Comparison of ENCODE assay signal across 23 cellular contexts in the genomic region with DNA sequence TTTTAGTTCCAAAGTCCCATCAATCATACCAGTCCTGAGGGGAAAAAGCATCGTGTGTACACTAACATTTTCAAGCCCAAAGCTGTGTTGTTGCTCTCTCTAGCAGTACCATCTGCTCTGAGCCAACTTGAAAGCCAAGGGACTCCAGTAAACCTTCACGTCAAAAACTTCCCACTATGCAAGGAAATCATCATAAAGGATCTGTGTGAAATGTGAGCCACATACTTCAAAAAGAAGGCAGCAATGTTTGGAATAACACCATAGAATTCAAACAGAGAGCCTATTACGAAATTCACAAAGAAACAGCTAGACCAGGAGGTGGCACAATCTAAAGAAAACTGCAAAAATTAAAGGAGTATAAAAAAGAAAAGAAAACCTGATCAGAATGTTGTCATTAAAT.
DNase-seq lines count a peak whose midpoint lies in the region; ATAC-seq, FAIRE-seq and TF ChIP-seq lines count a peak whose summit lies in the region.
"Had no signal": no experiment of that assay in that cellular context is flagged by ENCODE, and none has a peak within 500 bp of the region (broad histone marks: within the 10 kb centered on the region; RNA-seq: fewer than 3 reads in every experiment).

No MANE protein-coding gene starts in this region.

- TF ChIP-seq CTCF in astrocyte (IDR thresholded peaks at IDR 0.05; ENCODE audit: insufficient read depth, low read depth, low read length) (no peak), type B pancreatic cell (conservative IDR thresholded peaks at IDR 0.05) (no peak), GM20000 (IDR thresholded peaks at IDR 0.05; ENCODE audit: extremely low read depth, missing control alignments) (no peak)

- 17% methylated on average over 3 of the region's 3 CpGs for whole genome bisulfite sequencing in right cardiac atrium

- H3K27me3 Mint-ChIP-seq in astrocyte (ENCODE audit: low read depth, unreplicated experiment) (no peaks in the 10 kb centered on the region), type B pancreatic cell (no peaks in the 10 kb centered on the region)
- H3K27me3 Mint-ChIP-seq: activated CD4-positive, alpha-beta memory T cell treated with anti-CD3 and anti-CD28 coated beads for 36 hours; naive thymus-derived CD4-positive, alpha-beta T cell had no signal

- H3K79me2 ChIP-seq in astrocyte (ENCODE audit: insufficient read depth, low read length) = no peaks in the 10 kb centered on the region
- H3K79me2 ChIP-seq: hepatocyte had no signal

- peak overlapping the region; percentile 23 for H2AFZ ChIP-seq in astrocyte (ENCODE audit: low read depth, low read length)
- H2AFZ ChIP-seq: hepatocyte had no signal

- no peaks in the 10 kb centered on the region for H3K4me1 ChIP-seq in right cardiac atrium (ENCODE audit: control insufficient read depth, insufficient read depth, low read length)
- H3K4me1 ChIP-seq in astrocyte (ENCODE audit: insufficient read depth, low read length) = no peaks in the 10 kb centered on the region
- H3K4me1 ChIP-seq: SJCRH30 had no signal

- H3K9ac ChIP-seq in astrocyte (ENCODE audit: low read length) = no peak overlapping the region

- H3K36me3 ChIP-seq in astrocyte (ENCODE audit: insufficient read depth, low read length) = no peaks in the 10 kb centered on the region
- H3K36me3 ChIP-seq: SJCRH30 had no signal

- H4K20me1 ChIP-seq in astrocyte (ENCODE audit: insufficient read depth, low read length) = no peaks in the 10 kb centered on the region

- DNase-seq in right cardiac atrium = no peak
- DNase-seq in left ventricle myocardium superior = no peak
- no peak for DNase-seq in astrocyte (ENCODE audit: low read depth)
- peak; percentile 5 for DNase-seq in iris pigment epithelial cell (ENCODE audit: low read depth)
- no peak for DNase-seq in type B pancreatic cell (ENCODE audit: extremely low spot score, unreplicated experiment)
- no peak for DNase-seq in GM20000 (ENCODE audit: low spot score)
- DNase-seq in DMS153 (lab: John Stamatoyannopoulos, UW) = no peak
- DNase-seq: activated CD4-positive, alpha-beta memory T cell treated with anti-CD3 and anti-CD28 coated beads for 36 hours; activated naive CD4-positive, alpha-beta T cell treated with Interleukin-2 at 50 U/mL for 16 hours; activated T-cell treated with anti-CD3 and anti-CD28 coated beads for 4 hours; aorta; DMS53; naive thymus-derived CD4-positive, alpha-beta T cell; NCI-H2029; NCI-H774; posterior cingulate gyrus; small intestine; stimulated activated CD8-positive, alpha-beta memory T cell treated with anti-CD3 and anti-CD28 coated beads, Interleukin-4, amount 100 ng/mL, for 48 hours had no signal

- H3K4me3 ChIP-seq in right cardiac atrium (ENCODE audit: low read length) (peak overlapping the region; percentile 6), astrocyte (ENCODE audit: insufficient read depth, low read depth, low read length) (no peak overlapping the region)
- H3K4me3 ChIP-seq: hepatocyte, SJCRH30 had no signal

- ATAC-seq in right cardiac atrium (no peak), left ventricle myocardium superior (no peak), GM21360 (IDR thresholded peaks at IDR 0.05; ENCODE audit: unreplicated experiment) (no peak)
- ATAC-seq: naive thymus-derived CD4-positive, alpha-beta T cell had no signal

- no peaks in the 10 kb centered on the region for H3K27me3 ChIP-seq in right cardiac atrium (ENCODE audit: control insufficient read depth, insufficient read depth)
- no peaks in the 10 kb centered on the region for H3K27me3 ChIP-seq in astrocyte (ENCODE audit: insufficient read depth, low read length)
- H3K27me3 ChIP-seq: hepatocyte, SJCRH30 had no signal

- no peak for FAIRE-seq in astrocyte (lab: Jason Lieb, UNC)
- FAIRE-seq: keratinocyte had no signal

- H3K9me3 Mint-ChIP-seq in astrocyte (ENCODE audit: unreplicated experiment) = no peaks in the 10 kb centered on the region
- H3K9me3 Mint-ChIP-seq in type B pancreatic cell = no peaks in the 10 kb centered on the region
- H3K9me3 Mint-ChIP-seq: T-helper 1 cell treated with Interleukin-12 subunit alpha and Interleukin-12 subunit beta and Interleukin-4 antibody, amounts not matched to agents 30 μg/mL and 1 μg/mL, for 36 hours had no signal

- H3K27ac ChIP-seq in right cardiac atrium (ENCODE audit: low read length) = no peak overlapping the region
- H3K27ac ChIP-seq in astrocyte (ENCODE audit: low read depth, low read length) = no peak overlapping the region
- H3K27ac ChIP-seq: hepatocyte, SJCRH30 had no signal

- intact Hi-C loops in right cardiac atrium (cut with DNase I) (no loop called here), left ventricle myocardium superior (cut with micrococcal nuclease) (no loop called here)

- H3K36me3 Mint-ChIP-seq in astrocyte (ENCODE audit: low read depth, unreplicated experiment) (no peaks in the 10 kb centered on the region), type B pancreatic cell (no peaks in the 10 kb centered on the region)
- H3K36me3 Mint-ChIP-seq: activated CD4-positive, alpha-beta memory T cell treated with anti-CD3 and anti-CD28 coated beads for 36 hours; naive thymus-derived CD4-positive, alpha-beta T cell had no signal

- H3K9me3 ChIP-seq in right cardiac atrium (ENCODE audit: control insufficient read depth, low read length) = no peaks in the 10 kb centered on the region
- no peaks in the 10 kb centered on the region for H3K9me3 ChIP-seq in astrocyte (ENCODE audit: insufficient read depth, low read depth, low read length)
- H3K9me3 ChIP-seq: SJCRH30 had no signal

- H3K4me3 Mint-ChIP-seq in astrocyte (ENCODE audit: unreplicated experiment) = no peak overlapping the region
- peak overlapping the region; percentile 36 for H3K4me3 Mint-ChIP-seq in type B pancreatic cell
- H3K4me3 Mint-ChIP-seq: activated CD4-positive, alpha-beta memory T cell treated with anti-CD3 and anti-CD28 coated beads for 36 hours; naive thymus-derived CD4-positive, alpha-beta T cell; T-helper 1 cell treated with Interleukin-12 subunit alpha and Interleukin-12 subunit beta and Interleukin-4 antibody, amounts not matched to agents 30 μg/mL and 1 μg/mL, for 36 hours had no signal

- peak overlapping the region; percentile 11 for H3K4me2 ChIP-seq in astrocyte (ENCODE audit: low read length)
- H3K4me2 ChIP-seq: hepatocyte had no signal

- H3K4me1 Mint-ChIP-seq in astrocyte (ENCODE audit: low read depth, unreplicated experiment) = no peaks in the 10 kb centered on the region
- H3K4me1 Mint-ChIP-seq in type B pancreatic cell (ENCODE audit: unreplicated experiment) = peaks cover 6% of the 10 kb centered on the region
- H3K4me1 Mint-ChIP-seq: naive thymus-derived CD4-positive, alpha-beta T cell had no signal

- H3K27ac Mint-ChIP-seq in astrocyte (ENCODE audit: unreplicated experiment) (no peak overlapping the region), type B pancreatic cell (no peak overlapping the region)
- H3K27ac Mint-ChIP-seq: activated CD4-positive, alpha-beta memory T cell treated with anti-CD3 and anti-CD28 coated beads for 36 hours; naive thymus-derived CD4-positive, alpha-beta T cell; T-helper 1 cell treated with Interleukin-12 subunit alpha and Interleukin-12 subunit beta and Interleukin-4 antibody, amounts not matched to agents 30 μg/mL and 1 μg/mL, for 36 hours had no signal
